In genomic region chr20:62604796-62605195, GRCh38 we compare ENCODE assay signal across 16 cellular contexts.
"Had no signal": no experiment of that assay in that cellular context is flagged by ENCODE, and none has a peak within 500 bp of the region (broad histone marks: within the 10 kb centered on the region; RNA-seq: fewer than 3 reads in every experiment).

No MANE protein-coding gene starts in this region.

- H3K4me1 ChIP-seq: parathyroid adenoma had no signal

- H3K27ac Mint-ChIP-seq: activated naive CD4-positive, alpha-beta T cell treated with anti-CD3 and anti-CD28 coated beads for 36 hours; activated T-helper 17 cell treated with anti-CD3 and anti-CD28 coated beads, Interleukin-2, amount 50 U/mL, for 72 hours had no signal

- H3K9me3 Mint-ChIP-seq: activated naive CD4-positive, alpha-beta T cell treated with anti-CD3 and anti-CD28 coated beads for 36 hours; activated T-helper 17 cell treated with anti-CD3 and anti-CD28 coated beads, Interleukin-2, amount 50 U/mL, for 72 hours; dendritic cell treated with granulocyte-macrophage colony-stimulating factor and Interleukin-4, amounts not matched to agents 40 ng/mL and 50 ng/mL, for 4 days had no signal

- H3K9ac ChIP-seq: parathyroid adenoma had no signal

- H3K4me3 ChIP-seq: ascending aorta, breast epithelium, lung, sigmoid colon, testis, upper lobe of right lung had no signal

- H3K27me3 ChIP-seq: ascending aorta, testis had no signal

- H3K9me3 ChIP-seq: ascending aorta, breast epithelium, sigmoid colon, stomach, testis, upper lobe of right lung had no signal

- H3K27me3 Mint-ChIP-seq: dendritic cell treated with granulocyte-macrophage colony-stimulating factor and Interleukin-4, amounts not matched to agents 40 ng/mL and 50 ng/mL, for 4 days had no signal

- H3K36me3 ChIP-seq: ascending aorta, breast epithelium, sigmoid colon, stomach, upper lobe of right lung had no signal

- H3K27ac ChIP-seq: ascending aorta, parathyroid adenoma, testis had no signal

- ATAC-seq: activated T-helper 17 cell treated with anti-CD3 and anti-CD28 coated beads, Interleukin-2, amount 50 U/mL, for 72 hours; upper lobe of right lung had no signal

- H3K4me3 Mint-ChIP-seq: activated naive CD4-positive, alpha-beta T cell treated with anti-CD3 and anti-CD28 coated beads for 36 hours; dendritic cell treated with granulocyte-macrophage colony-stimulating factor and Interleukin-4, amounts not matched to agents 40 ng/mL and 50 ng/mL, for 4 days had no signal

- DNase-seq: activated naive CD4-positive, alpha-beta T cell treated with anti-CD3 and anti-CD28 coated beads for 36 hours; cerebellar nuclear complex; effector memory CD4-positive, alpha-beta T cell; foreskin melanocyte; midbrain; sigmoid colon; stimulated activated CD4-positive, alpha-beta T cell treated with anti-CD3 and anti-CD28 coated beads, Interleukin-1b, Interleukin-23, amount 100 ng/mL, for 48 hours; stomach; testis; upper lobe of right lung had no signal
